1 cellular context compared by ENCODE assay signal in the genomic region with DNA sequence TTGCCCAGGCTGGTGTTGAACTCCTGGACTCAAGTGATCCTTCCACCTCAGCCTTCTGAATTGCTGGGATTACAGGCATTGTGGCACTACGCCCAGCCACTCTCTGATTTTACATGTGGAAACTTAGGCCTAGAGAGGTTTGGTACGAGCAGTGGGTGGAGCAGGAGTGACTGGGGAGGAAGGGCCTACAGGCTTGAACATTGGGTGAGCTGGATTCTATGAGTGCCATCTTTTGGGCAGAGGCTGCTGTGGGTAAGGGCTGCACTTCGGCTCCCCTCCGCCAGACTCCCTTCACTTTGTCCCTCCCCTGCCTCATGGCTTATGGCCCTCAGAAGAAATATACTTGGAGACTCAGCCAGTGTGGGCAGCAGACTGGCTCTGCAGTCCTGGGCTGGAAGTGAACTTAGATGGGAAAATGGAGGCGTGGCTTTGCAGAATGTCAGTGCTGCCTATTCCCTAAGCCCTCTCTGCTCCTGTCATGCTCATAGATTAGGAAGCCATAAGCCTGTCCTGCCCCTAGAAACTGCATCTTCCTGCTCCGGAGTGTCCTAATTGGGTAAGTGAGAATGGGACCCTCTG.
TF ChIP-seq lines count a peak whose summit lies in the region.

No MANE protein-coding gene starts in this region.

TF ChIP-seq in H1, 55 proteins besides CTCF, POLR2A, EP300 and RAD21:
- no peak for TF ChIP-seq ASH2L (IDR thresholded peaks at IDR 0.05; ENCODE audit: low read length)
- no peak for TF ChIP-seq POLR2AphosphoS5 (IDR thresholded peaks at IDR 0.05; ENCODE audit: low read depth, low read length)
- no peak for TF ChIP-seq HDAC6 (IDR thresholded peaks at IDR 0.05; ENCODE audit: low read depth, low read length)
- TF ChIP-seq, protein P1, sequence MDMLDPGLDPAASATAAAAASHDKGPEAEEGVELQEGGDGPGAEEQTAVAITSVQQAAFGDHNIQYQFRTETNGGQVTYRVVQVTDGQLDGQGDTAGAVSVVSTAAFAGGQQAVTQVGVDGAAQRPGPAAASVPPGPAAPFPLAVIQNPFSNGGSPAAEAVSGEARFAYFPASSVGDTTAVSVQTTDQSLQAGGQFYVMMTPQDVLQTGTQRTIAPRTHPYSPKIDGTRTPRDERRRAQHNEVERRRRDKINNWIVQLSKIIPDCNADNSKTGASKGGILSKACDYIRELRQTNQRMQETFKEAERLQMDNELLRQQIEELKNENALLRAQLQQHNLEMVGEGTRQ (IDR thresholded peaks at IDR 0.05; ENCODE audit: low read length): no peak
- no peak for TF ChIP-seq SIRT6 (IDR thresholded peaks at IDR 0.05; ENCODE audit: low read length)
- TF ChIP-seq TCF12 (IDR thresholded peaks at IDR 0.05; ENCODE audit: low read depth, low read length): no peak
- TF ChIP-seq RBBP5 (IDR thresholded peaks at IDR 0.05; ENCODE audit: borderline replicate concordance, low read depth, low read length): no peak
- no peak for TF ChIP-seq RXRA (IDR thresholded peaks at IDR 0.05; ENCODE audit: insufficient read depth, low read depth, low read length)
- no peak for TF ChIP-seq TAF7 (optimal IDR thresholded peaks at IDR 0.05; ENCODE audit: borderline replicate concordance, low read depth, low read length)
- TF ChIP-seq CHD1 (IDR thresholded peaks at IDR 0.05; ENCODE audit: low read depth, low read length): no peak
- no peak for TF ChIP-seq CREB1 (IDR thresholded peaks at IDR 0.05)
- TF ChIP-seq JUND (IDR thresholded peaks at IDR 0.05; ENCODE audit: low read length): no peak
- TF ChIP-seq GTF2F1 (IDR thresholded peaks at IDR 0.05; ENCODE audit: borderline replicate concordance, low read depth, low read length): no peak
